26 cellular contexts compared by ENCODE assay signal in the genomic region with DNA sequence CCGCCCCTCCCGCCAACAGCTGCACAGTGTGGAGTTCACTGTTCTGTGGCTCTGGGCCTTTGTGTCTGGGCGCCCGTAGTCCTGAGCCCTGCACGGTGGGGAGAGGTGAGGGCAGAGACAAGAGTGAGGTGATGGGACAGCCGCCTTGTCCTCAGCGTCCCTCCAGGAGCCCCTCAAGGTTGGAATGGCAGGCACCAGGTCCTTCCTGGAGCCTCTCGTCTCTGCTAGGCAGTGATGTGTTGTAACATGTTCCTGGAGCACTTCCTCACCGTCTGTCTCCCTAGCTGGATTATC.
"Had no signal": no experiment of that assay in that cellular context is flagged by ENCODE, and none has a peak within 500 bp of the region (broad histone marks: within the 10 kb centered on the region; RNA-seq: fewer than 3 reads in every experiment).

No MANE protein-coding gene starts in this region.

- DNase-seq: activated CD4-positive, alpha-beta memory T cell treated with anti-CD3 and anti-CD28 coated beads for 36 hours; activated CD4-positive, alpha-beta T cell treated with anti-CD3 and anti-CD28 coated beads, Interleukin-2, amount 10 ng/mL, durations not matched to agents 24 days and 14 days; activated CD4-positive, CD25-positive, alpha-beta regulatory T cell treated with anti-CD3 and anti-CD28 coated beads, Interleukin-2, amount 50 U/mL, for 72 hours; activated CD8-positive, alpha-beta memory T cell treated with anti-CD3 and anti-CD28 coated beads, Interleukin-2, amount 50 U/mL, for 4 hours; activated effector memory CD4-positive, alpha-beta T cell treated with anti-CD3 and anti-CD28 coated beads, Interleukin-2, amount 50 U/mL, for 16 hours; activated naive CD4-positive, alpha-beta T cell treated with anti-CD3 and anti-CD28 coated beads for 36 hours; activated T-cell treated with anti-CD3 and anti-CD28 coated beads, Interleukin-2, amount 50 U/mL, for 1 hour; amniotic stem cell; central memory CD4-positive, alpha-beta T cell; endodermal cell; foreskin fibroblast; heart left ventricle; hypothalamus; immature natural killer cell; naive B cell; occipital lobe; psoas muscle; stimulated activated naive CD4-positive, alpha-beta T cell; T1000; tibial artery; upper lobe of right lung had no signal

- H3K27ac ChIP-seq: heart left ventricle, parathyroid adenoma, psoas muscle, right atrium auricular region, suprapubic skin, tibial artery, upper lobe of right lung had no signal

- H2AFZ ChIP-seq: parathyroid adenoma had no signal

- H3K36me3 ChIP-seq: heart left ventricle, right atrium auricular region, suprapubic skin, tibial artery, upper lobe of right lung had no signal

- H3K79me2 ChIP-seq: parathyroid adenoma had no signal

- H3K9me3 ChIP-seq: psoas muscle, right atrium auricular region, suprapubic skin, tibial artery, upper lobe of right lung had no signal

- H3K9ac ChIP-seq: parathyroid adenoma had no signal

- H3K4me1 ChIP-seq: heart left ventricle, parathyroid adenoma, psoas muscle, right atrium auricular region, suprapubic skin, tibial artery had no signal

- FAIRE-seq: astrocyte had no signal

- H3K4me3 ChIP-seq: heart left ventricle, psoas muscle, right atrium auricular region, suprapubic skin, tibial artery, upper lobe of right lung had no signal

- ATAC-seq: esophagus mucosa, heart left ventricle, psoas muscle, upper lobe of right lung had no signal

- H3K27me3 ChIP-seq: right atrium auricular region had no signal
